1 cellular context compared by ENCODE assay signal in the genomic region with DNA sequence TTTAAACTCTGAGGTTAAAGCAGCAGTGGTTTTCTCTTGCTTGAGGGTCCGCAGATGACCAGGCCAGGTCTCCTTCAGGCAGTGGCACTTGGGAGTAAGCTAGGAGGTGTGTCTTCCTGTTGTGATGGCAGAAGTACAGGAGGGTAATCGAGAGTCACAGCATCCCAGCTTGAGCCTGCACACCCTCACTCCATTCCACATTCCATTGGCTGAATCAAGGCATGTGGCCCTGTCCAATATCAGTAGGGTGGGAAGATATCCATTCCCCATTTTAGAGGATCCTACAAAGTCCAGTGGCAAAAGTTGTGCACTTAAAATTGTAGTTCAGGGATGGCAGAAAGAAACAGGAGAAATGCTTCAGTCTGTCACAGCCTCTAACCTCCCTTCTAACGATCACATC.
A peak's percentile ranks its signal among the peaks of the same experiment; 100 is the strongest.
TF ChIP-seq lines count a peak whose summit lies in the region.

No MANE protein-coding gene starts in this region.

TF ChIP-seq in IMR-90, 13 proteins besides CTCF, POLR2A, EP300 and RAD21:
- TF ChIP-seq, protein P1, sequence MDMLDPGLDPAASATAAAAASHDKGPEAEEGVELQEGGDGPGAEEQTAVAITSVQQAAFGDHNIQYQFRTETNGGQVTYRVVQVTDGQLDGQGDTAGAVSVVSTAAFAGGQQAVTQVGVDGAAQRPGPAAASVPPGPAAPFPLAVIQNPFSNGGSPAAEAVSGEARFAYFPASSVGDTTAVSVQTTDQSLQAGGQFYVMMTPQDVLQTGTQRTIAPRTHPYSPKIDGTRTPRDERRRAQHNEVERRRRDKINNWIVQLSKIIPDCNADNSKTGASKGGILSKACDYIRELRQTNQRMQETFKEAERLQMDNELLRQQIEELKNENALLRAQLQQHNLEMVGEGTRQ (IDR thresholded peaks at IDR 0.05; ENCODE audit: low read depth, low read length) = peak; percentile 58; the same call in 1 of the 2 replicates
- TF ChIP-seq CHD1 (IDR thresholded peaks at IDR 0.05; ENCODE audit: low read depth, low read length) (no peak), SMC3 (IDR thresholded peaks at IDR 0.05; ENCODE audit: low read depth, low read length) (no peak)
TF ChIP-seq in IMR-90: peak in this region for 1.
